8 cellular contexts compared by ENCODE assay signal in the genomic region with DNA sequence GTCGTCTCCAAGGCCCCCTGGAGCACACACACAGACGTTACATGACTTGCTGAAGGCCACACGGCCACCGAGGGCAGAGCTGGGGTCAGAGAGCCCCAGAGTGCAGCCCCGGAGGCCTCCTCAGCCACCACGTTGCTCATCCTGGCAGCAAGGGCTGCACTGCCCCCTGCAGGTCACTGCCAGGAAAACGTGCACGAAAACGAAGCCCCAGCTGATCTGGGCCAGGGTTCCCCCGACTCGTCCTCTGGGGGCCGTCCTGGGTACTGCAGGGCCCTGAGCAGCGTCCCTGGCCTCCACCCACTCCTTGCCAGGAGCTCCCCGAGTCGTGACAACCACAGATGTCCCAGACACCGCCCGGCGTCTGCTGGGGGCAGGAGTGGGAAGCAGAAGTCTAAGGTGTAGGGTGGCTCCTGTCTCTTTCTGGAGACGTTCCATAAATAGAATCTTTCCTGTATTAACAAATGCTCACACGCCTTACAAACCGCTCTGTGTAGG. TPM values are rescaled to one million over a fixed set of nuclear protein-coding genes. Genes with fewer than 3 reads are reported as not detected.
DNase-seq lines count a peak whose midpoint lies in the region; ATAC-seq and TF ChIP-seq lines count a peak whose summit lies in the region.

No MANE protein-coding gene starts in this region.

- H3K4me2 ChIP-seq in OCI-LY7 (ENCODE audit: low read length) = peak overlapping the region; percentile 76

- CTCF ChIA-PET in OCI-LY7 (lab: Charles Lee; ENCODE audit: unreplicated experiment) = interaction anchor here (0.6 to 0.8 kb wide), 2 partner anchors 20 to 32 kb away, joined by 3 to 5 read pairs; no protein-coding TSS in a partner anchor

- H3K9me3 ChIP-seq in OCI-LY7 (ENCODE audit: low read length) = no peaks in the 10 kb centered on the region

- TF ChIP-seq CTCF in GM06990 (IDR thresholded peaks at IDR 0.05; ENCODE audit: insufficient read depth, low read length, poor library complexity, severe bottlenecking) = peak; percentile 100
- peak; percentile 96 for TF ChIP-seq CTCF in OCI-LY7 (conservative IDR thresholded peaks at IDR 0.05; ENCODE audit: low read length)
- TF ChIP-seq CTCF in epithelial cell of proximal tubule (conservative IDR thresholded peaks at IDR 0.05; ENCODE audit: low read depth, low read length) = peak; percentile 95

- H3K36me3 ChIP-seq in GM06990 (ENCODE audit: control insufficient read depth, insufficient read depth, low read length) = no peaks in the 10 kb centered on the region; the same call in 1 of the 2 replicates
- H3K36me3 ChIP-seq in OCI-LY7 (ENCODE audit: insufficient read depth, low read length) = peaks cover 12% of the 10 kb centered on the region

- H3K4me3 ChIP-seq in GM06990 (replicated peaks; ENCODE audit: low read depth, low read length) (peak overlapping the region; percentile 28; the same call in 1 of the 2 replicates), OCI-LY7 (ENCODE audit: low read depth, low read length, poor library complexity, severe bottlenecking) (peak overlapping the region; percentile 43), epithelial cell of proximal tubule (ENCODE audit: low read depth, low read length) (no peak overlapping the region)

- no peaks in the 10 kb centered on the region for H3K27me3 ChIP-seq in GM06990 (replicated peaks; ENCODE audit: control insufficient read depth, insufficient read depth, low read length)

- H3K9me2 ChIP-seq in OCI-LY7 (ENCODE audit: insufficient read depth, low read length) = no peaks in the 10 kb centered on the region

- DNase-seq in GM06990 (ENCODE audit: extremely low read depth, insufficient read length) (peak; percentile 87), HuH-7.5 (ENCODE audit: low spot score) (peak; percentile 95), OCI-LY7 (ENCODE audit: low spot score) (peak; percentile 92), activated T-cell treated with anti-CD3 and anti-CD28 coated beads for 4 hours (peak; percentile 88), epithelial cell of proximal tubule (ENCODE audit: low read depth) (no peak), mucosa of gallbladder (ENCODE audit: low spot score) (peak; percentile 79)
- peak; percentile 81 to 83 for DNase-seq in stimulated activated CD8-positive, alpha-beta memory T cell treated with anti-CD3 and anti-CD28 coated beads, Interleukin-4, amount 100 ng/mL, for 4 hours (ENCODE audit: low read depth in 2 of 2, low spot score in 1 of 2)

- intact Hi-C loops in OCI-LY7 (cut with micrococcal nuclease; ENCODE audit: unreplicated experiment) = loop anchor here (1.0 kb wide), 1 partner anchor 128 kb away; no protein-coding TSS in a partner anchor

- no TSS peak for BruUV-seq in OCI-LY7 (replicated peaks; lab: Mats Ljungman, UMichigan)

- no peaks in the 10 kb centered on the region for H4K20me1 ChIP-seq in OCI-LY7 (ENCODE audit: insufficient read depth, low read length)

- no peak for ATAC-seq in HG03521 (IDR thresholded peaks at IDR 0.05; ENCODE audit: unreplicated experiment)

- H2AFZ ChIP-seq in OCI-LY7 (ENCODE audit: low read length) = 0 out of 2 replicates have a peak overlapping the region, but pooled peaks have one; percentile 34

- H3K79me2 ChIP-seq in OCI-LY7 (ENCODE audit: insufficient read depth, low read depth, low read length) = peaks cover 6% of the 10 kb centered on the region; the same call in 1 of the 2 replicates

- peak overlapping the region; percentile 89 for H3K27ac ChIP-seq in OCI-LY7 (ENCODE audit: low read depth, low read length, poor library complexity, severe bottlenecking)

- H3K4me1 ChIP-seq in OCI-LY7 (ENCODE audit: insufficient read depth, low read length, poor library complexity, severe bottlenecking) = peaks cover 33% of the 10 kb centered on the region

- POLR2A ChIA-PET in OCI-LY7 (lab: Charles Lee) = interaction anchor here (2.0 kb wide), 1 partner anchor 21 kb away, joined by 9 read pairs; the partner anchor contains the start of gene CDC34

RNA-seq across cellular contexts. Expression of gene TPGS1, which starts 3.4 kb away (rescaled TPM):
- 17.2 and 25.6 TPM in 2 replicates for total RNA-seq in OCI-LY7 (2014; rRNA removed; shearing (Covaris generic))
- total RNA-seq in OCI-LY7 (2022) = 20.8 and 24.4 TPM in 2 replicates
- 56.4 and 78.1 TPM in 2 replicates for total RNA-seq in epithelial cell of proximal tubule
- total RNA-seq in mucosa of gallbladder = 33.8 TPM

RNA-seq across cellular contexts. Expression of gene MADCAM1, which starts 14.4 kb away (rescaled TPM):
- total RNA-seq in OCI-LY7 (2014; rRNA removed; shearing (Covaris generic)) = 0.26 and 0.69 TPM in 2 replicates
- total RNA-seq in OCI-LY7 (2022) (2.0 TPM in 2 replicates), epithelial cell of proximal tubule (0.17 TPM in 1 of 2 replicates, not detected in the other), mucosa of gallbladder (5.8 TPM)

RNA-seq across cellular contexts. Expression of gene CDC34, which starts 20.9 kb away (rescaled TPM):
- total RNA-seq in OCI-LY7 (2014; rRNA removed; shearing (Covaris generic)) = 65.2 and 77.2 TPM in 2 replicates
- total RNA-seq in OCI-LY7 (2022) = 58.0 and 58.2 TPM in 2 replicates
- total RNA-seq in epithelial cell of proximal tubule = 142 and 265 TPM in 2 replicates
- total RNA-seq in mucosa of gallbladder = 53.3 TPM

RNA-seq across cellular contexts. Expression of gene GZMM, which starts 33.2 kb away (rescaled TPM):
- not detected in 2 replicates for total RNA-seq in OCI-LY7 (2014; rRNA removed; shearing (Covaris generic))
- total RNA-seq in OCI-LY7 (2022) (not detected in 2 replicates), epithelial cell of proximal tubule (not detected in 2 replicates), mucosa of gallbladder (2.7 TPM)

RNA-seq across cellular contexts. Expression of gene SHC2, which starts 49.8 kb away (rescaled TPM):
- 0.28 TPM in 1 of 2 replicates, not detected in the other for total RNA-seq in OCI-LY7 (2014; rRNA removed; shearing (Covaris generic))
- total RNA-seq in OCI-LY7 (2022) (0.48 and 0.65 TPM in 2 replicates), epithelial cell of proximal tubule (0.07 and 2.1 TPM in 2 replicates), mucosa of gallbladder (139 TPM)
